Comparison of ENCODE assay signal across 17 cellular contexts in the genomic region with DNA sequence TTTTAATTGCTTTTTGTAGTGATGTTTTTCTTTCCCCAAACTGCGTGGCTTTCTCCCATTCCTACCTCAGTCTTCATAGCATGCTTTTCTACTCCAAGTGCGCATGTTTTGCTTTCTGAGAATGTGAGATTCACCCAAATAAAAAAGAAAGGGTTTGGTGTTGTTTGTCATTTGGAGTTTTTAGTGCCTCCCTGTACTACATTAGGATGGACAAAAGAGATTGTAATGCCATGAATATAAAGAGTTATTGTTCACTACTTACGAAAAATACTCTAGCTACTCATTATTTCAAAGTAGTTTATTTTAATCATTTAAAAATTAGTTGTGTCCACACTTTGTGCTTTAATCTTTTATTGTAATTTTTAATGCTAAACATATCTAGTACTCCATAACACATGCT.
A peak's percentile ranks its signal among the peaks of the same experiment; 100 is the strongest.
DNase-seq lines count a peak whose midpoint lies in the region; ATAC-seq, FAIRE-seq and TF ChIP-seq lines count a peak whose summit lies in the region.
"Had no signal": no experiment of that assay in that cellular context is flagged by ENCODE, and none has a peak within 500 bp of the region (broad histone marks: within the 10 kb centered on the region; RNA-seq: fewer than 3 reads in every experiment).

No MANE protein-coding gene starts in this region.

- H3K27ac Mint-ChIP-seq in GM23338: 0 out of 2 replicates have a peak overlapping the region, but pooled peaks have one; percentile 7
- H3K27ac Mint-ChIP-seq: CD8-positive, alpha-beta memory T cell had no signal

- TF ChIP-seq CTCF in GM23338 (conservative IDR thresholded peaks at IDR 0.05; ENCODE audit: low read depth in 2 of 2): no peak
- TF ChIP-seq CTCF in keratinocyte (optimal IDR thresholded peaks at IDR 0.05 in 1 of 3, IDR thresholded peaks at IDR 0.05 in 1 of 3, conservative IDR thresholded peaks at IDR 0.05 in 1 of 3; ENCODE audit: extremely low read depth in 1 of 3, insufficient read depth in 2 of 3, low read length in 3 of 3): no peak
- TF ChIP-seq CTCF in smooth muscle cell (IDR thresholded peaks at IDR 0.05; ENCODE audit: borderline replicate concordance, insufficient read depth, poor library complexity, severe bottlenecking): no peak
- TF ChIP-seq CTCF in WERI-Rb-1 (IDR thresholded peaks at IDR 0.05; ENCODE audit: low read depth, low read length): no peak

- H3K27me3 ChIP-seq in GM23338 (ENCODE audit: insufficient read depth) (no peaks in the 10 kb centered on the region), keratinocyte (ENCODE audit: control insufficient read depth, extremely low read depth, insufficient read depth, low read length) (no peaks in the 10 kb centered on the region), smooth muscle cell (ENCODE audit: low read depth) (no peaks in the 10 kb centered on the region), WERI-Rb-1 (ENCODE audit: insufficient read depth, low read depth, severe bottlenecking) (no peaks in the 10 kb centered on the region)
- H3K27me3 ChIP-seq: BLaER1 had no signal

- H4K20me1 ChIP-seq in GM23338 (replicated peaks; ENCODE audit: insufficient read depth): no peaks in the 10 kb centered on the region
- no peaks in the 10 kb centered on the region for H4K20me1 ChIP-seq in keratinocyte (ENCODE audit: control insufficient read depth, extremely low read depth, insufficient read depth, low read length)
- H4K20me1 ChIP-seq in smooth muscle cell (ENCODE audit: low read depth): peaks cover 31% of the 10 kb centered on the region
- H4K20me1 ChIP-seq: BLaER1 had no signal

- H3K4me3 Mint-ChIP-seq in GM23338: no peak overlapping the region
- H3K4me3 Mint-ChIP-seq: CD8-positive, alpha-beta memory T cell had no signal

- no peaks in the 10 kb centered on the region for H3K9me3 Mint-ChIP-seq in GM23338

- H2AFZ ChIP-seq in GM23338: no peak overlapping the region
- no peak overlapping the region for H2AFZ ChIP-seq in keratinocyte (ENCODE audit: control insufficient read depth, low read length)
- no peak overlapping the region for H2AFZ ChIP-seq in smooth muscle cell (ENCODE audit: low read depth)
- H2AFZ ChIP-seq: GM23248 had no signal

- H3K9me2 ChIP-seq in GM23338 (ENCODE audit: insufficient read depth): no peaks in the 10 kb centered on the region

- H3K79me2 ChIP-seq in GM23338 (replicated peaks; ENCODE audit: insufficient read depth) (no peaks in the 10 kb centered on the region), keratinocyte (ENCODE audit: control insufficient read depth, insufficient read depth, low read length) (peaks cover 43% of the 10 kb centered on the region), smooth muscle cell (ENCODE audit: low read depth) (peaks cover 75% of the 10 kb centered on the region)

- ATAC-seq in GM23338: no peak

- peaks cover 17% of the 10 kb centered on the region for H3K4me1 Mint-ChIP-seq in GM23338
- H3K4me1 Mint-ChIP-seq: CD8-positive, alpha-beta memory T cell had no signal

- no peak for FAIRE-seq in keratinocyte (lab: Jason Lieb, UNC)

- H3K4me3 ChIP-seq in GM23338 (no peak overlapping the region), keratinocyte (ENCODE audit: control insufficient read depth in 2 of 3, extremely low read depth in 1 of 3, insufficient read depth in 2 of 3, low read depth in 1 of 3, low read length in 3 of 3) (peak overlapping the region in 2 of 3 experiments; percentile 43 to 54), smooth muscle cell (no peak overlapping the region), WERI-Rb-1 (ENCODE audit: low read depth, low read length) (no peak overlapping the region)
- H3K4me3 ChIP-seq: BLaER1, GM23248 had no signal

- H3K4me2 ChIP-seq in GM23338 (no peak overlapping the region), keratinocyte (ENCODE audit: control insufficient read depth, extremely low read depth, insufficient read depth, low read depth, low read length) (peak overlapping the region; percentile 84), smooth muscle cell (no peak overlapping the region)
- H3K4me2 ChIP-seq: BLaER1 had no signal

- H3K27me3 Mint-ChIP-seq in GM23338 (ENCODE audit: insufficient read depth, low read depth, poor library complexity): no peaks in the 10 kb centered on the region
- H3K27me3 Mint-ChIP-seq: CD8-positive, alpha-beta memory T cell had no signal

- H3K36me3 ChIP-seq in GM23338 (ENCODE audit: insufficient read depth) (no peaks in the 10 kb centered on the region), keratinocyte (ENCODE audit: control insufficient read depth in 2 of 2, extremely low read depth in 1 of 2, insufficient read depth in 2 of 2, low read length in 2 of 2) (no peaks in the 10 kb centered on the region), smooth muscle cell (ENCODE audit: low read depth) (peaks cover 4% of the 10 kb centered on the region), WERI-Rb-1 (peaks cover 17% of the 10 kb centered on the region)
- H3K36me3 ChIP-seq: BLaER1 had no signal

- peak overlapping the region; percentile 48 for H3K9ac ChIP-seq in keratinocyte (ENCODE audit: control insufficient read depth, extremely low read depth, insufficient read depth, low read length)
- H3K9ac ChIP-seq in smooth muscle cell (ENCODE audit: low read depth): no peak overlapping the region
- H3K9ac ChIP-seq: BLaER1, GM23248 had no signal

- H3K4me1 ChIP-seq in GM23338 (ENCODE audit: insufficient read depth) (peaks cover 5% of the 10 kb centered on the region; the same call in 1 of the 2 replicates), keratinocyte (ENCODE audit: control insufficient read depth, extremely low read depth, insufficient read depth, low read length) (peaks cover 68% of the 10 kb centered on the region), smooth muscle cell (ENCODE audit: low read depth) (peaks cover 5% of the 10 kb centered on the region)
- H3K4me1 ChIP-seq: BLaER1, Caco-2 had no signal

- WGBS in smooth muscle cell (ENCODE audit: low lambda C conversion rate): 91% methylated on average over 3 of the region's 3 CpGs

- no peaks in the 10 kb centered on the region for H3K36me3 Mint-ChIP-seq in GM23338 (ENCODE audit: low read depth)
- H3K36me3 Mint-ChIP-seq: CD8-positive, alpha-beta memory T cell had no signal

- DNase-seq in GM23338 (ENCODE audit: low spot score): no peak
- DNase-seq in epithelial cell of prostate (ENCODE audit: low read depth, low spot score): no peak
- DNase-seq in keratinocyte (ENCODE audit: low read depth, low spot score): no peak
- no peak for DNase-seq in smooth muscle cell (lab: John Stamatoyannopoulos, UW; ENCODE audit: unreplicated experiment)
- DNase-seq in SKM-1 (lab: John Stamatoyannopoulos, UW; ENCODE audit: unreplicated experiment): no peak
- DNase-seq in nucleus accumbens (lab: John Stamatoyannopoulos, UW): no peak
- DNase-seq in WERI-Rb-1: no peak
- DNase-seq: 8988T; AML-193; Caco-2; CD8-positive, alpha-beta memory T cell; DND-41; GF-D8; GM23248; H7; IMR-90 had no signal

- no peak overlapping the region for H3K27ac ChIP-seq in GM23338 (ENCODE audit: low read depth)
- H3K27ac ChIP-seq in epithelial cell of prostate: peak overlapping the region; percentile 84
- H3K27ac ChIP-seq in keratinocyte (ENCODE audit: control insufficient read depth, insufficient read depth, low read length): peak overlapping the region; percentile 92
- peak overlapping the region; percentile 92 for H3K27ac ChIP-seq in smooth muscle cell (ENCODE audit: low read depth)
- no peak overlapping the region for H3K27ac ChIP-seq in WERI-Rb-1
- H3K27ac ChIP-seq: BLaER1, GM23248 had no signal

- H3K9me3 ChIP-seq in keratinocyte (ENCODE audit: control insufficient read depth, low read depth, low read length) (no peaks in the 10 kb centered on the region), smooth muscle cell (replicated peaks; ENCODE audit: low read depth) (no peaks in the 10 kb centered on the region), WERI-Rb-1 (ENCODE audit: severe bottlenecking) (no peaks in the 10 kb centered on the region)
- H3K9me3 ChIP-seq: BLaER1, Caco-2 had no signal

- H3K9me1 ChIP-seq in keratinocyte (ENCODE audit: control insufficient read depth, extremely low read depth, insufficient read depth, low read length): no peaks in the 10 kb centered on the region

- H3F3A ChIP-seq in GM23338 (replicated peaks; ENCODE audit: low read depth) (no peaks in the 10 kb centered on the region), smooth muscle cell (ENCODE audit: low read depth) (peaks cover 5% of the 10 kb centered on the region)

- dilution Hi-C loops in keratinocyte (cut with MboI; ENCODE audit: extremely low pct_ligation_motif_present, low sequenced_read_pairs): no loop called here

TF ChIP-seq in GM23338, 12 proteins besides CTCF, POLR2A, EP300 and RAD21 (continues in another document):
- TF ChIP-seq CREB1 (CRISPR knock-in tag; IDR thresholded peaks at IDR 0.05; ENCODE audit: low read depth) (no peak), NANOG (IDR thresholded peaks at IDR 0.05; ENCODE audit: borderline replicate concordance) (no peak), ZNF331 (CRISPR knock-in tag; IDR thresholded peaks at IDR 0.05; ENCODE audit: low read depth) (no peak)
- TF ChIP-seq, protein P1, sequence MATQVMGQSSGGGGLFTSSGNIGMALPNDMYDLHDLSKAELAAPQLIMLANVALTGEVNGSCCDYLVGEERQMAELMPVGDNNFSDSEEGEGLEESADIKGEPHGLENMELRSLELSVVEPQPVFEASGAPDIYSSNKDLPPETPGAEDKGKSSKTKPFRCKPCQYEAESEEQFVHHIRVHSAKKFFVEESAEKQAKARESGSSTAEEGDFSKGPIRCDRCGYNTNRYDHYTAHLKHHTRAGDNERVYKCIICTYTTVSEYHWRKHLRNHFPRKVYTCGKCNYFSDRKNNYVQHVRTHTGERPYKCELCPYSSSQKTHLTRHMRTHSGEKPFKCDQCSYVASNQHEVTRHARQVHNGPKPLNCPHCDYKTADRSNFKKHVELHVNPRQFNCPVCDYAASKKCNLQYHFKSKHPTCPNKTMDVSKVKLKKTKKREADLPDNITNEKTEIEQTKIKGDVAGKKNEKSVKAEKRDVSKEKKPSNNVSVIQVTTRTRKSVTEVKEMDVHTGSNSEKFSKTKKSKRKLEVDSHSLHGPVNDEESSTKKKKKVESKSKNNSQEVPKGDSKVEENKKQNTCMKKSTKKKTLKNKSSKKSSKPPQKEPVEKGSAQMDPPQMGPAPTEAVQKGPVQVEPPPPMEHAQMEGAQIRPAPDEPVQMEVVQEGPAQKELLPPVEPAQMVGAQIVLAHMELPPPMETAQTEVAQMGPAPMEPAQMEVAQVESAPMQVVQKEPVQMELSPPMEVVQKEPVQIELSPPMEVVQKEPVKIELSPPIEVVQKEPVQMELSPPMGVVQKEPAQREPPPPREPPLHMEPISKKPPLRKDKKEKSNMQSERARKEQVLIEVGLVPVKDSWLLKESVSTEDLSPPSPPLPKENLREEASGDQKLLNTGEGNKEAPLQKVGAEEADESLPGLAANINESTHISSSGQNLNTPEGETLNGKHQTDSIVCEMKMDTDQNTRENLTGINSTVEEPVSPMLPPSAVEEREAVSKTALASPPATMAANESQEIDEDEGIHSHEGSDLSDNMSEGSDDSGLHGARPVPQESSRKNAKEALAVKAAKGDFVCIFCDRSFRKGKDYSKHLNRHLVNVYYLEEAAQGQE (IDR thresholded peaks at IDR 0.05; ENCODE audit: unreplicated experiment): no peak

Comparison
In these comparisons a context has a peak if more than half of its experiments do, and no peak if none do; other contexts are left out.
1. H3K27ac ChIP-seq: peak in epithelial cell of prostate (single experiment), keratinocyte (single experiment) and smooth muscle cell (single experiment); none in GM23338 (single experiment) and WERI-Rb-1 (single experiment).
2. H3K4me3 ChIP-seq: peak in keratinocyte (2 of 3); none in GM23338 (single experiment), smooth muscle cell (single experiment) and WERI-Rb-1 (single experiment).